Comparison of ENCODE assay signal across 8 cellular contexts in genomic region chr1:183915634-183916510, GRCh38.
A peak's percentile ranks its signal among the peaks of the same experiment; 100 is the strongest.
DNase-seq lines count a peak whose midpoint lies in the region; ATAC-seq and TF ChIP-seq lines count a peak whose summit lies in the region.

No MANE protein-coding gene starts in this region.

- H2AK5ac ChIP-seq in trophoblast cell (ENCODE audit: low read length): no peak overlapping the region

- H3K79me1 ChIP-seq in trophoblast cell (ENCODE audit: low read length): no peaks in the 10 kb centered on the region

- WGBS in trophoblast cell (ENCODE audit: extremely low coverage, insufficient coverage, insufficient read length): no CpG with 5 or more reads among the region's 9 CpGs
- WGBS in thyroid gland, 2 donors: 20% methylated on average over 9 of the region's 9 CpGs

- H3K18ac ChIP-seq in trophoblast cell (ENCODE audit: low read length): no peak overlapping the region

- no peak overlapping the region for H4K8ac ChIP-seq in trophoblast cell (ENCODE audit: low read depth, low read length)

- no peak overlapping the region for H2AFZ ChIP-seq in trophoblast cell (ENCODE audit: insufficient read depth, low read length, poor library complexity)

- H3K27me3 Mint-ChIP-seq in activated naive CD4-positive, alpha-beta T cell treated with anti-CD3 and anti-CD28 coated beads, Interleukin-2, amount 50 U/mL, for 24 hours: no peaks in the 10 kb centered on the region

- peaks cover 13% of the 10 kb centered on the region for H3K4me1 Mint-ChIP-seq in activated naive CD4-positive, alpha-beta T cell treated with anti-CD3 and anti-CD28 coated beads, Interleukin-2, amount 50 U/mL, for 24 hours

- no peaks in the 10 kb centered on the region for H3K79me2 ChIP-seq in trophoblast cell (ENCODE audit: control insufficient read depth, insufficient read depth, low read length, poor library complexity)

- H3K4me3 ChIP-seq in trophoblast cell (ENCODE audit: low read depth, low read length) (peak overlapping the region; percentile 9), thyroid gland (replicated peaks in 1 of 3) (no peak overlapping the region)

- no peak overlapping the region for H2BK120ac ChIP-seq in trophoblast cell (ENCODE audit: insufficient read depth, low read length, poor library complexity)

- peak overlapping the region; percentile 17 for H3K4me3 Mint-ChIP-seq in activated naive CD4-positive, alpha-beta T cell treated with anti-CD3 and anti-CD28 coated beads, Interleukin-2, amount 50 U/mL, for 24 hours

- H3K36me3 ChIP-seq in trophoblast cell (ENCODE audit: control insufficient read depth in 1 of 2, insufficient read depth in 2 of 2, low read length in 2 of 2): peaks cover 2 to 7% of the 10 kb centered on the region in 2 experiments
- H3K36me3 ChIP-seq in thyroid gland: peaks cover 0 to 2% of the 10 kb centered on the region in 2 donors

- DNase-seq in DMS153 (lab: John Stamatoyannopoulos, UW) (peak; percentile 86), H4 (ENCODE audit: low spot score) (peak; percentile 87), NCI-H1092 treated with DMSO at 0.1 percent for 48 hours (lab: John Stamatoyannopoulos, UW) (peak; percentile 80), glomerular endothelial cell (ENCODE audit: extremely low read depth, low read depth, low spot score) (peak; percentile 98), trophoblast cell (peak; percentile 86 to 100), thyroid gland (peak; percentile 49 to 72)

- no peak overlapping the region for H3K9ac ChIP-seq in trophoblast cell (ENCODE audit: low read length)

- no peak overlapping the region for H4K91ac ChIP-seq in trophoblast cell (ENCODE audit: low read depth, low read length)

- H3K36me3 Mint-ChIP-seq in activated naive CD4-positive, alpha-beta T cell treated with anti-CD3 and anti-CD28 coated beads, Interleukin-2, amount 50 U/mL, for 24 hours: peaks cover 4% of the 10 kb centered on the region

- H2BK5ac ChIP-seq in trophoblast cell (ENCODE audit: low read depth, low read length, poor library complexity): no peak overlapping the region

- H3K9me3 ChIP-seq in trophoblast cell (ENCODE audit: insufficient read depth, low read depth, low read length) (peaks cover 2% of the 10 kb centered on the region), thyroid gland (no peaks in the 10 kb centered on the region)

- H4K12ac ChIP-seq in trophoblast cell (ENCODE audit: low read depth, low read length): no peak overlapping the region

- H2BK12ac ChIP-seq in trophoblast cell (ENCODE audit: low read length): no peak overlapping the region

- H3K4ac ChIP-seq in trophoblast cell (ENCODE audit: low read depth, low read length): no peak overlapping the region

- intact Hi-C loops in thyroid gland (cut with DNase I): loop anchor here (5.0 kb wide), 1 partner anchor 259 kb away; no protein-coding TSS in a partner anchor

- H3K23ac ChIP-seq in trophoblast cell (ENCODE audit: low read length): no peak overlapping the region

- H3K4me1 ChIP-seq in trophoblast cell (ENCODE audit: control insufficient read depth in 1 of 2, insufficient read depth in 2 of 2, low read length in 2 of 2) (no peaks in the 10 kb centered on the region), thyroid gland (no peaks in the 10 kb centered on the region)

- no peak overlapping the region for H3K4me2 ChIP-seq in trophoblast cell (ENCODE audit: low read length)

- no peak for TF ChIP-seq POLR2A in thyroid gland (IDR thresholded peaks at IDR 0.05)

- peak; percentile 58 to 88 (median 78) for TF ChIP-seq CTCF in thyroid gland (IDR thresholded peaks at IDR 0.05)

- no peak overlapping the region for H3K27ac ChIP-seq in trophoblast cell (ENCODE audit: low read depth, low read length)
- peak overlapping the region in 1 of 3 donors; percentile 5 for H3K27ac ChIP-seq in thyroid gland

- H3K27ac Mint-ChIP-seq in activated naive CD4-positive, alpha-beta T cell treated with anti-CD3 and anti-CD28 coated beads, Interleukin-2, amount 50 U/mL, for 24 hours: peak overlapping the region; percentile 38

- ATAC-seq in SK-N-SH treated with all-trans-retinoic acid at 6 μM for 48 hours: peak; percentile 95

- H3K14ac ChIP-seq in trophoblast cell (ENCODE audit: low read length): no peak overlapping the region

- H3K9me3 Mint-ChIP-seq in activated naive CD4-positive, alpha-beta T cell treated with anti-CD3 and anti-CD28 coated beads, Interleukin-2, amount 50 U/mL, for 24 hours: no peaks in the 10 kb centered on the region

- no peaks in the 10 kb centered on the region for H3K27me3 ChIP-seq in trophoblast cell (ENCODE audit: insufficient read depth, low read length)
- no peaks in the 10 kb centered on the region for H3K27me3 ChIP-seq in thyroid gland

TF ChIP-seq in SK-N-SH treated with all-trans-retinoic acid at 6 μM for 48 hours, 23 proteins besides CTCF, POLR2A, EP300 and RAD21:
- TF ChIP-seq BACH2 (CRISPR knock-in tag; IDR thresholded peaks at IDR 0.05; ENCODE audit: borderline replicate concordance) (no peak), TSHZ2 (CRISPR knock-in tag; IDR thresholded peaks at IDR 0.05) (no peak), TCF4 (CRISPR knock-in tag; IDR thresholded peaks at IDR 0.05; ENCODE audit: borderline replicate concordance) (no peak), ZNF8 (CRISPR knock-in tag; IDR thresholded peaks at IDR 0.05) (no peak), ISL1 (CRISPR knock-in tag; IDR thresholded peaks at IDR 0.05) (no peak), ESRRG (CRISPR knock-in tag; IDR thresholded peaks at IDR 0.05) (no peak), OSR1 (CRISPR knock-in tag; IDR thresholded peaks at IDR 0.05) (no peak), RARB (CRISPR knock-in tag; IDR thresholded peaks at IDR 0.05) (no peak), GLIS3 (CRISPR knock-in tag; IDR thresholded peaks at IDR 0.05) (no peak), ZFP3 (CRISPR knock-in tag; IDR thresholded peaks at IDR 0.05) (no peak)
- TF ChIP-seq, protein P1, sequence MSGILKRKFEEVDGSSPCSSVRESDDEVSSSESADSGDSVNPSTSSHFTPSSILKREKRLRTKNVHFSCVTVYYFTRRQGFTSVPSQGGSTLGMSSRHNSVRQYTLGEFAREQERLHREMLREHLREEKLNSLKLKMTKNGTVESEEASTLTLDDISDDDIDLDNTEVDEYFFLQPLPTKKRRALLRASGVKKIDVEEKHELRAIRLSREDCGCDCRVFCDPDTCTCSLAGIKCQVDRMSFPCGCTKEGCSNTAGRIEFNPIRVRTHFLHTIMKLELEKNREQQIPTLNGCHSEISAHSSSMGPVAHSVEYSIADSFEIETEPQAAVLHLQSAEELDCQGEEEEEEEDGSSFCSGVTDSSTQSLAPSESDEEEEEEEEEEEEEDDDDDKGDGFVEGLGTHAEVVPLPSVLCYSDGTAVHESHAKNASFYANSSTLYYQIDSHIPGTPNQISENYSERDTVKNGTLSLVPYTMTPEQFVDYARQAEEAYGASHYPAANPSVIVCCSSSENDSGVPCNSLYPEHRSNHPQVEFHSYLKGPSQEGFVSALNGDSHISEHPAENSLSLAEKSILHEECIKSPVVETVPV (CRISPR knock-in tag; IDR thresholded peaks at IDR 0.05): no peak
TF ChIP-seq in SK-N-SH treated with all-trans-retinoic acid at 6 μM for 48 hours: peak in this region for 0.
